8 cellular contexts compared by ENCODE assay signal in genomic region chr4:8468746-8469535, GRCh38. TPM values are rescaled to one million over a fixed set of nuclear protein-coding genes. Genes with fewer than 3 reads are reported as not detected.
DNase-seq lines count a peak whose midpoint lies in the region; ATAC-seq and TF ChIP-seq lines count a peak whose summit lies in the region.

No MANE protein-coding gene starts in this region.

- no peak for TF ChIP-seq EP300 in suprapubic skin (IDR thresholded peaks at IDR 0.05)

- no peak for TF ChIP-seq POLR2A in suprapubic skin (IDR thresholded peaks at IDR 0.05)

- DNase-seq in NCI-H2171 treated with DMSO at 0.1 percent for 48 hours (lab: John Stamatoyannopoulos, UW) = peak; percentile 36
- no peak for DNase-seq in NCI-H2171 (lab: John Stamatoyannopoulos, UW)
- peak; percentile 28 for DNase-seq in NCI-H69 (lab: John Stamatoyannopoulos, UW)
- peak; percentile 43 for DNase-seq in activated CD8-positive, alpha-beta memory T cell treated with anti-CD3 and anti-CD28 coated beads, Interleukin-2, amount 50 U/mL, for 4 hours
- DNase-seq in natural killer cell = peak; percentile 24
- no peak for DNase-seq in suprapubic skin (ENCODE audit: low spot score in 2 of 2)

- no peak overlapping the region for H3K4me3 ChIP-seq in suprapubic skin

- TF ChIP-seq CTCF in natural killer cell (IDR thresholded peaks at IDR 0.05) (peak; percentile 69), suprapubic skin (IDR thresholded peaks at IDR 0.05) (peak; percentile 63 to 91)

- H3K27me3 ChIP-seq in suprapubic skin = no peaks in the 10 kb centered on the region

- no peak overlapping the region for H3K27ac ChIP-seq in suprapubic skin

- intact Hi-C loops in natural killer cell (cut with micrococcal nuclease) = no loop called here

- no peak overlapping the region for H3K27ac Mint-ChIP-seq in natural killer cell

- peaks cover 18% of the 10 kb centered on the region for H3K4me1 ChIP-seq in suprapubic skin

- ATAC-seq in HG02852 (IDR thresholded peaks at IDR 0.05; ENCODE audit: unreplicated experiment) = peak; percentile 78
- ATAC-seq in esophagus mucosa = peak; percentile 80
- ATAC-seq in natural killer cell = peak in 2 of 3 donors; percentile 78 to 81

- no peaks in the 10 kb centered on the region for H3K9me3 ChIP-seq in suprapubic skin

- no peaks in the 10 kb centered on the region for H3K9me3 Mint-ChIP-seq in natural killer cell

- no peaks in the 10 kb centered on the region for H3K4me1 Mint-ChIP-seq in natural killer cell

- peaks cover 70% of the 10 kb centered on the region for H3K36me3 ChIP-seq in suprapubic skin

- no peaks in the 10 kb centered on the region for H3K36me3 Mint-ChIP-seq in natural killer cell

- 51% methylated on average over 20 of the region's 21 CpGs for WGBS in suprapubic skin

- no peak overlapping the region for H3K4me3 Mint-ChIP-seq in natural killer cell

- H3K27me3 Mint-ChIP-seq in natural killer cell (ENCODE audit: low read depth in 2 of 2) = no peaks in the 10 kb centered on the region

RNA-seq across cellular contexts. Expression of gene TRMT44, which starts 28.4 kb away (rescaled TPM):
- total RNA-seq in esophagus mucosa (15.7 TPM), natural killer cell (10 to 100 TPM; 24.4 to 37.5 (median 34.3) TPM), suprapubic skin (10 to 100 TPM; 30.8 to 60.0 (median 46.1) TPM)

RNA-seq across cellular contexts. Expression of gene ACOX3, which starts 28.4 kb away (rescaled TPM):
- total RNA-seq in esophagus mucosa = 48.0 TPM
- total RNA-seq in natural killer cell = 10 to 100 TPM; 12.4 to 18.3 (median 15.4) TPM
- 10 to 100 TPM; 33.9 to 73.5 (median 54.3) TPM for total RNA-seq in suprapubic skin

Comparison
In these comparisons a context has a peak if more than half of its experiments do, and no peak if none do; other contexts are left out.
1. DNase-seq: peak in NCI-H2171 treated with DMSO at 0.1 percent for 48 hours (single experiment), NCI-H69 (single experiment), activated CD8-positive, alpha-beta memory T cell treated with anti-CD3 and anti-CD28 coated beads, Interleukin-2, amount 50 U/mL, for 4 hours (single experiment) and natural killer cell (single experiment); none in NCI-H2171 (single experiment) and suprapubic skin (0 of 2).
2. Peak in every context shown above with its lines, with median percentiles within 50 percentile points of each other: ATAC-seq.